ENCODE assay signal across 1 cellular context in the genomic region with DNA sequence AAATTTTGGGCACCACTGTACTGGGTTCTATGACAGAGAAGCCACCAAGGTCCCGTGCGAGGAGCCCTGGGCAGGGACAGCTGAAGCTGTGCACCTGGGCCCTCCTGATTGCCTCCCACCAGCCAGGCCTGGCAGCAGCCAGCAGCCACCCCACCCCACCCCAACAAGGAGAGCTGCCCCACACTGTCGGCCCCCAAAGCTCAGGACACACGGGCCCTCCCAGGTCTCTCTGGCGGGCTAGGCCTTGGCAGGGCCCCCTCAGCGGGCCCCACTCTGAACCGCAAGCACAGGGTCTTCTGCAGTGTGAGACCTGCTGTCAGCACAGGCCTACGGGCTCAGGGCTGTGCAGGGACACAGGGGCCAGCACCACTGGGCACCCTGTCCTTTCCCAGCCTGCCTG.
TF ChIP-seq lines count a peak whose summit lies in the region.

No MANE protein-coding gene starts in this region.

TF ChIP-seq in IMR-90, 13 proteins besides CTCF, POLR2A, EP300 and RAD21 (continued from another document):
- TF ChIP-seq MXI1 (IDR thresholded peaks at IDR 0.05; ENCODE audit: borderline replicate concordance, low read depth, low read length) (no peak), MAZ (IDR thresholded peaks at IDR 0.05; ENCODE audit: borderline replicate concordance, low read depth, low read length) (no peak), SMC3 (IDR thresholded peaks at IDR 0.05; ENCODE audit: low read depth, low read length) (no peak), RCOR1 (IDR thresholded peaks at IDR 0.05; ENCODE audit: insufficient replicate concordance, low read length) (no peak), BHLHE40 (IDR thresholded peaks at IDR 0.05; ENCODE audit: low read depth, low read length) (no peak), FOS (IDR thresholded peaks at IDR 0.05; ENCODE audit: low read depth, low read length) (no peak), CEBPB (IDR thresholded peaks at IDR 0.05; ENCODE audit: low read depth, low read length) (no peak), RFX5 (IDR thresholded peaks at IDR 0.05; ENCODE audit: low read depth, low read length) (no peak), MAFK (IDR thresholded peaks at IDR 0.05; ENCODE audit: low read depth, low read length) (no peak), CHD1 (IDR thresholded peaks at IDR 0.05; ENCODE audit: low read depth, low read length) (no peak)
- TF ChIP-seq, protein P1, sequence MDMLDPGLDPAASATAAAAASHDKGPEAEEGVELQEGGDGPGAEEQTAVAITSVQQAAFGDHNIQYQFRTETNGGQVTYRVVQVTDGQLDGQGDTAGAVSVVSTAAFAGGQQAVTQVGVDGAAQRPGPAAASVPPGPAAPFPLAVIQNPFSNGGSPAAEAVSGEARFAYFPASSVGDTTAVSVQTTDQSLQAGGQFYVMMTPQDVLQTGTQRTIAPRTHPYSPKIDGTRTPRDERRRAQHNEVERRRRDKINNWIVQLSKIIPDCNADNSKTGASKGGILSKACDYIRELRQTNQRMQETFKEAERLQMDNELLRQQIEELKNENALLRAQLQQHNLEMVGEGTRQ (IDR thresholded peaks at IDR 0.05; ENCODE audit: low read depth, low read length): no peak
